10 cellular contexts compared by ENCODE assay signal in the genomic region with DNA sequence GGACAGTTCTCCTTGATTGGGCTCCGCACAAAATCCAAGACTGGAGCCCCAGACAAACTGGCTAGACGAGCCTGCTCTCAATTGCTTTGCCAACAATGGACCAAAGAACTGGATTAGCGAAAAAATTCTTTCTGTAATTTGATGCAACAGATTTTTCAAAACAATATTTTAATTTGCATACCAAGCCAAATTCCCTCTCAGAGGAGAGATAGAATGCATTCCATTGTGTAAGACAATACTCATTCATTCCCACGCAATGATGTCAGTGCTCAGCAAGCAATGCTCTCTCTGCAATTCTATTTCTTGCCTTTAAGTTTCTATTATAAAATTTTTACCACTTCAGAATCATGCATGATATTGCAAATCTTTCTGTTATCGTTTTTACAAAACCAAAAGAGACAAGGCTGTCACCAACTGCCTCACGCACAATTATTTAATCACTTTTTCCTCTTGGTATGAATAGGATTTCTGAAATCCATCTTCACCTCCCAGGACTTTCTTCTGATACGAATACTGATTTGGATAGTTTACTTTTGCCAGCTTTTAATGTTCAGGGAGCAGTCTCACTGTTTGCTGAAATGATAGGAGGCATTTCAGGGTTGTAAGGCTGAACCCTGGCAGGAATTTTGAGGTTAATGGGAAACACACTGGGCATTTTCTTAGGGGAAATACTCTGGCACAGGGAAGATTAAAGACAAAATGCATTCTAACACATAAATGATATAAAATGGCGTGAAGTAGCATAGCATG. TPM values are rescaled to one million over a fixed set of nuclear protein-coding genes. Genes with fewer than 3 reads are reported as not detected.
DNase-seq lines count a peak whose midpoint lies in the region; ATAC-seq and TF ChIP-seq lines count a peak whose summit lies in the region.
"Had no signal": no experiment of that assay in that cellular context is flagged by ENCODE, and none has a peak within 500 bp of the region (broad histone marks: within the 10 kb centered on the region; RNA-seq: fewer than 3 reads in every experiment).

No MANE protein-coding gene starts in this region.

- no peak for TF ChIP-seq CTCF in fibroblast of villous mesenchyme (IDR thresholded peaks at IDR 0.05; ENCODE audit: insufficient read depth, low read depth, low read length)
- TF ChIP-seq CTCF in WERI-Rb-1 (IDR thresholded peaks at IDR 0.05; ENCODE audit: low read depth, low read length): no peak

- H3K27ac ChIP-seq in WERI-Rb-1: no peak overlapping the region
- H3K27ac ChIP-seq: uterus had no signal

- no peaks in the 10 kb centered on the region for H3K4me1 Mint-ChIP-seq in stimulated activated naive CD8-positive, alpha-beta T cell treated with anti-CD3 and anti-CD28 coated beads, Interleukin-15, amount 100 ng/mL, for 72 hours
- H3K4me1 Mint-ChIP-seq: central memory CD8-positive, alpha-beta T cell had no signal

- no peaks in the 10 kb centered on the region for H3K27me3 Mint-ChIP-seq in stimulated activated naive CD8-positive, alpha-beta T cell treated with anti-CD3 and anti-CD28 coated beads, Interleukin-15, amount 100 ng/mL, for 72 hours
- H3K27me3 Mint-ChIP-seq: central memory CD8-positive, alpha-beta T cell had no signal

- no peaks in the 10 kb centered on the region for H3K9me3 ChIP-seq in WERI-Rb-1 (ENCODE audit: severe bottlenecking)
- H3K9me3 ChIP-seq: uterus had no signal

- peak; percentile 98 for ATAC-seq in SK-N-SH treated with all-trans-retinoic acid at 6 μM for 48 hours
- peak; percentile 74 for ATAC-seq in sciatic nerve
- no peak for ATAC-seq in HG03460 (IDR thresholded peaks at IDR 0.05; ENCODE audit: unreplicated experiment)
- ATAC-seq in GM21447 (IDR thresholded peaks at IDR 0.05; ENCODE audit: unreplicated experiment): no peak
- ATAC-seq in stimulated activated naive CD8-positive, alpha-beta T cell treated with anti-CD3 and anti-CD28 coated beads, Interleukin-15, amount 100 ng/mL, for 72 hours: no peak

- intact Hi-C loops in sciatic nerve (cut with DNase I): no loop called here

- no peaks in the 10 kb centered on the region for H3K36me3 ChIP-seq in WERI-Rb-1
- H3K36me3 ChIP-seq: uterus had no signal

- no peak overlapping the region for H3K27ac Mint-ChIP-seq in stimulated activated naive CD8-positive, alpha-beta T cell treated with anti-CD3 and anti-CD28 coated beads, Interleukin-15, amount 100 ng/mL, for 72 hours

- H3K4me3 Mint-ChIP-seq in stimulated activated naive CD8-positive, alpha-beta T cell treated with anti-CD3 and anti-CD28 coated beads, Interleukin-15, amount 100 ng/mL, for 72 hours: no peak overlapping the region
- H3K4me3 Mint-ChIP-seq: central memory CD8-positive, alpha-beta T cell had no signal

- H3K27me3 ChIP-seq in WERI-Rb-1 (ENCODE audit: insufficient read depth, low read depth, severe bottlenecking): no peaks in the 10 kb centered on the region
- H3K27me3 ChIP-seq: uterus had no signal

- H3K9me3 Mint-ChIP-seq in stimulated activated naive CD8-positive, alpha-beta T cell treated with anti-CD3 and anti-CD28 coated beads, Interleukin-15, amount 100 ng/mL, for 72 hours: no peaks in the 10 kb centered on the region
- H3K9me3 Mint-ChIP-seq: central memory CD8-positive, alpha-beta T cell had no signal

- no peak overlapping the region for H3K4me3 ChIP-seq in fibroblast of villous mesenchyme (ENCODE audit: low read depth, low read length)
- no peak overlapping the region for H3K4me3 ChIP-seq in WERI-Rb-1 (ENCODE audit: low read depth, low read length)
- H3K4me3 ChIP-seq: uterus had no signal

- peak; percentile 69 for DNase-seq in GM04503 (ENCODE audit: low read depth)
- peak; percentile 45 for DNase-seq in fibroblast of villous mesenchyme (ENCODE audit: low read depth)
- no peak for DNase-seq in sciatic nerve (ENCODE audit: low spot score)
- DNase-seq in WERI-Rb-1: no peak
- no peak for DNase-seq in stimulated activated naive CD8-positive, alpha-beta T cell treated with anti-CD3 and anti-CD28 coated beads, Interleukin-15, amount 100 ng/mL, for 72 hours
- DNase-seq: uterus had no signal

TF ChIP-seq in SK-N-SH treated with all-trans-retinoic acid at 6 μM for 48 hours, 23 proteins besides CTCF, POLR2A, EP300 and RAD21:
- TF ChIP-seq CSDC2 (CRISPR knock-in tag; IDR thresholded peaks at IDR 0.05): no peak
- TF ChIP-seq ISL1 (CRISPR knock-in tag; IDR thresholded peaks at IDR 0.05): peak; percentile 77
- TF ChIP-seq, protein P1, sequence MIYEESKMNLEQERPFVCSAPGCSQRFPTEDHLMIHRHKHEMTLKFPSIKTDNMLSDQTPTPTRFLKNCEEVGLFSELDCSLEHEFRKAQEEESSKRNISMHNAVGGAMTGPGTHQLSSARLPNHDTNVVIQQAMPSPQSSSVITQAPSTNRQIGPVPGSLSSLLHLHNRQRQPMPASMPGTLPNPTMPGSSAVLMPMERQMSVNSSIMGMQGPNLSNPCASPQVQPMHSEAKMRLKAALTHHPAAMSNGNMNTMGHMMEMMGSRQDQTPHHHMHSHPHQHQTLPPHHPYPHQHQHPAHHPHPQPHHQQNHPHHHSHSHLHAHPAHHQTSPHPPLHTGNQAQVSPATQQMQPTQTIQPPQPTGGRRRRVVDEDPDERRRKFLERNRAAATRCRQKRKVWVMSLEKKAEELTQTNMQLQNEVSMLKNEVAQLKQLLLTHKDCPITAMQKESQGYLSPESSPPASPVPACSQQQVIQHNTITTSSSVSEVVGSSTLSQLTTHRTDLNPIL (CRISPR knock-in tag; IDR thresholded peaks at IDR 0.05; ENCODE audit: low read depth): peak; percentile 52; the same call in 1 of the 2 replicates
- TF ChIP-seq BACH2 (CRISPR knock-in tag; IDR thresholded peaks at IDR 0.05; ENCODE audit: borderline replicate concordance): no peak
- TF ChIP-seq ARNTL (CRISPR knock-in tag; IDR thresholded peaks at IDR 0.05; ENCODE audit: borderline replicate concordance, low read depth): no peak

RNA-seq across cellular contexts. Expression of a gene that starts 46.1 kb away (rescaled TPM):
- 17.7 and 32.0 TPM in 2 replicates for total RNA-seq in fibroblast of villous mesenchyme
- 13.9 TPM for total RNA-seq in sciatic nerve

Comparison
In these comparisons a context has a peak if more than half of its experiments do, and no peak if none do; other contexts are left out.
1. DNase-seq: peak in GM04503 (single experiment) and fibroblast of villous mesenchyme (single experiment); none in sciatic nerve (single experiment), WERI-Rb-1 (single experiment) and stimulated activated naive CD8-positive, alpha-beta T cell treated with anti-CD3 and anti-CD28 coated beads, Interleukin-15, amount 100 ng/mL, for 72 hours (0 of 2).
2. ATAC-seq: peak in SK-N-SH treated with all-trans-retinoic acid at 6 μM for 48 hours (single experiment) and sciatic nerve (single experiment); none in HG03460 (single experiment), GM21447 (single experiment) and stimulated activated naive CD8-positive, alpha-beta T cell treated with anti-CD3 and anti-CD28 coated beads, Interleukin-15, amount 100 ng/mL, for 72 hours (single experiment).